In genomic region chr17:55225237-55225636, GRCh38 we compare ENCODE assay signal across 9 cellular contexts. TPM values are rescaled to one million over a fixed set of nuclear protein-coding genes. Genes with fewer than 3 reads are reported as not detected.
"Had no signal": no experiment of that assay in that cellular context is flagged by ENCODE, and none has a peak within 500 bp of the region (broad histone marks: within the 10 kb centered on the region; RNA-seq: fewer than 3 reads in every experiment).

No MANE protein-coding gene starts in this region.

- H3K27ac Mint-ChIP-seq: HFFc6 had no signal

- H3K36me3 ChIP-seq: HAP-1 had no signal

- H2AFZ ChIP-seq: GM23248 had no signal

- H3K27ac ChIP-seq: GM23248, HL-60 had no signal

- H3K4me3 ChIP-seq: GM23248, HAP-1, K562 had no signal

- ATAC-seq: HCT116, K562 had no signal

- H3K4me3 Mint-ChIP-seq: HFFc6 had no signal

- DNase-seq: GM23248, GOT3, H7, HFFc6, IMR-90 had no signal

- H3K9ac ChIP-seq: GM23248 had no signal

- H3K9me3 ChIP-seq: HAP-1 had no signal

- FAIRE-seq: K562 had no signal

- H3K4me1 ChIP-seq: HAP-1 had no signal

RNA-seq across cellular contexts. Expression of gene HLF, which starts 39.5 kb away (rescaled TPM):
- total RNA-seq: GM23248, HFFc6 had no signal
- polyA plus RNA-seq: IMR-90 had no signal
